ENCODE assay signal across 1 cellular context in genomic region chr11:2094354-2095197, GRCh38.
TF ChIP-seq lines count a peak whose summit lies in the region.

No MANE protein-coding gene starts in this region.

TF ChIP-seq in HepG2, 621 proteins besides CTCF, POLR2A, EP300 and RAD21 (continued from another document):
- TF ChIP-seq LCORL (IDR thresholded peaks at IDR 0.05), result peak; percentile 66
- no peak for TF ChIP-seq LCORL (CRISPR knock-in tag; IDR thresholded peaks at IDR 0.05)
- no peak for TF ChIP-seq STAT5B (CRISPR knock-in tag; IDR thresholded peaks at IDR 0.05)
- TF ChIP-seq, protein P1, sequence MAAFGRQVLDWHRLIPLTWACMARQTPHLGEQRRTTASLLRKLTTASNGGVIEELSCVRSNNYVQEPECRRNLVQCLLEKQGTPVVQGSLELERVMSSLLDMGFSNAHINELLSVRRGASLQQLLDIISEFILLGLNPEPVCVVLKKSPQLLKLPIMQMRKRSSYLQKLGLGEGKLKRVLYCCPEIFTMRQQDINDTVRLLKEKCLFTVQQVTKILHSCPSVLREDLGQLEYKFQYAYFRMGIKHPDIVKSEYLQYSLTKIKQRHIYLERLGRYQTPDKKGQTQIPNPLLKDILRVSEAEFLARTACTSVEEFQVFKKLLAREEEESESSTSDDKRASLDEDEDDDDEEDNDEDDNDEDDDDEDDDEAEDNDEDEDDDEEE (CRISPR knock-in tag; IDR thresholded peaks at IDR 0.05), result no peak
- 0 out of 2 replicates have a peak, but pooled peaks have one; percentile 10 for TF ChIP-seq ZNF687 (CRISPR knock-in tag; IDR thresholded peaks at IDR 0.05)
TF ChIP-seq in HepG2: peak in this region for 2.
